ENCODE assay signal across 17 cellular contexts in the genomic region with DNA sequence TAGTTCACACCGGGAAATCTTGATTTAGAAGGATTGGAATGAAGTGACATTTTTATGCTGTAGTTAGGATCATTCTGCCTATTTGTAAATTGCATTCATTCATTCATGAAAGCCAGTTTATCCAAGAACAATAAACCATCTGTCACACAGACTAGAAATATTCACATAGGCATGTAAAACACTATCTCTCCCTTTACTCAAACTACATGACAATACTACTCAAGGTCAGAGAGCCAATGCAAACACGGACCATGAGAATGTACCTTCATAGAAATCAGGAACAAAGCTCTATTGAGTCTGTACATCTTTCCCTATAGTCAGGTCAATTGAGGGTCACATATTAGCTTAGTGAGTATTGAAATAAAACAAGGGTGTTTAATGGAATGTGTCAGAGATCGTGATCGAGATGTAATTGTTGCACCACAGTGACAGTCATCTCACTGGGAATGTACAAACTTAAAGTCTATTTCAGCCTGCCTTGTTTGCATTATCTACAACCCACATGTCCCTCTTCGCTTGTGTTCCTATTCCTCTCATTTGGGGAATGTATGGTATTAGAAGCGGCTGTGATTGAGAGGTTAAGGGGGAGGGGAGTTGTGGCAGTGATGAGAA.
A peak's percentile ranks its signal among the peaks of the same experiment; 100 is the strongest.
DNase-seq lines count a peak whose midpoint lies in the region; ATAC-seq, FAIRE-seq and TF ChIP-seq lines count a peak whose summit lies in the region.
"Had no signal": no experiment of that assay in that cellular context is flagged by ENCODE, and none has a peak within 500 bp of the region (broad histone marks: within the 10 kb centered on the region; RNA-seq: fewer than 3 reads in every experiment).

No MANE protein-coding gene starts in this region.

- H4K91ac ChIP-seq in H1 (replicated peaks; ENCODE audit: insufficient read length, low read length) (no peak overlapping the region), trophoblast cell (ENCODE audit: low read depth, low read length) (no peak overlapping the region)

- H3K27me3 ChIP-seq in H1 (replicated peaks in 1 of 4; ENCODE audit: control insufficient read depth in 3 of 4, extremely low read depth in 1 of 4, insufficient read depth in 3 of 4, low read length in 3 of 4) (no peaks in the 10 kb centered on the region), trophoblast cell (ENCODE audit: insufficient read depth, low read length) (no peaks in the 10 kb centered on the region)
- H3K27me3 ChIP-seq in CD8-positive, alpha-beta T cell (ENCODE audit: insufficient read depth, low read length) = no peaks in the 10 kb centered on the region
- no peaks in the 10 kb centered on the region for H3K27me3 ChIP-seq in effector memory CD4-positive, alpha-beta T cell (replicated peaks; ENCODE audit: control insufficient read depth, insufficient read depth, low read length, poor library complexity, severe bottlenecking)

- ATAC-seq in CD8-positive, alpha-beta T cell = no peak
- ATAC-seq in GM18502 (IDR thresholded peaks at IDR 0.05; ENCODE audit: poor library complexity, unreplicated experiment) = no peak
- ATAC-seq: activated CD8-positive, alpha-beta T cell treated with anti-CD3 and anti-CD28 coated beads for 36 hours had no signal

- no peak for TF ChIP-seq POLR2A in H1 (IDR thresholded peaks at IDR 0.05; ENCODE audit: control extremely low read depth in 1 of 2, low read depth in 2 of 2, low read length in 2 of 2)

- CTCF ChIA-PET in H1 (lab: Charles Lee; ENCODE audit: partially characterized antibody) = interaction anchor here (1.2 kb wide), 1 partner anchor 402 kb away, joined by 3 read pairs; no protein-coding TSS in a partner anchor
- CTCF ChIA-PET in CD8-positive, alpha-beta T cell (lab: Charles Lee) = no interaction called here

- H3K23ac ChIP-seq in H1 (ENCODE audit: insufficient read length) (no peak overlapping the region), trophoblast cell (ENCODE audit: low read length) (no peak overlapping the region)

- H3K4me3 ChIP-seq in H1 (ENCODE audit: extremely low read depth in 1 of 4, insufficient read depth in 2 of 4, low read depth in 3 of 4, low read length in 4 of 4) = no peak overlapping the region
- no peak overlapping the region for H3K4me3 ChIP-seq in trophoblast cell (ENCODE audit: low read depth, low read length)
- H3K4me3 ChIP-seq in CD8-positive, alpha-beta T cell (ENCODE audit: low read depth, low read length) = no peak overlapping the region
- H3K4me3 ChIP-seq in effector memory CD4-positive, alpha-beta T cell (ENCODE audit: insufficient read depth, low read depth, low read length, poor library complexity, severe bottlenecking) = no peak overlapping the region
- H3K4me3 ChIP-seq: smooth muscle cell had no signal

- H2AK5ac ChIP-seq in H1 (ENCODE audit: low read depth, low read length) (0 out of 2 replicates have a peak overlapping the region, but pooled peaks have one; percentile 4), trophoblast cell (ENCODE audit: low read length) (no peak overlapping the region)

- H2BK120ac ChIP-seq in H1 (replicated peaks; ENCODE audit: low read depth, low read length) (no peak overlapping the region), trophoblast cell (ENCODE audit: insufficient read depth, low read length, poor library complexity) (no peak overlapping the region)

- H3K9ac ChIP-seq in H1 (replicated peaks in 1 of 4; ENCODE audit: extremely low read depth in 1 of 4, low read depth in 3 of 4, low read length in 3 of 4) (no peak overlapping the region), trophoblast cell (ENCODE audit: low read length) (no peak overlapping the region)

- no peaks in the 10 kb centered on the region for H3K23me2 ChIP-seq in H1 (ENCODE audit: low read depth, low read length)

- H3K36me3 ChIP-seq in H1 (ENCODE audit: control insufficient read depth in 2 of 4, insufficient read depth in 4 of 4, low read length in 3 of 4) (no peaks in the 10 kb centered on the region), trophoblast cell (ENCODE audit: control insufficient read depth in 1 of 2, insufficient read depth in 2 of 2, low read length in 2 of 2) (no peaks in the 10 kb centered on the region)
- H3K36me3 ChIP-seq in CD8-positive, alpha-beta T cell (ENCODE audit: insufficient read depth, low read length) = no peaks in the 10 kb centered on the region
- H3K36me3 ChIP-seq in effector memory CD4-positive, alpha-beta T cell (ENCODE audit: control insufficient read depth, insufficient read depth, low read length) = no peaks in the 10 kb centered on the region

- H3K4me1 ChIP-seq in H1 (replicated peaks in 1 of 4; ENCODE audit: control insufficient read depth in 3 of 4, insufficient read depth in 4 of 4, low read length in 3 of 4) = peaks cover 0 to 5% (median 0%) of the 10 kb centered on the region in 4 experiments; a peak in 1 of 7 replicates
- peaks cover 8 to 14% of the 10 kb centered on the region in 2 experiments for H3K4me1 ChIP-seq in trophoblast cell (ENCODE audit: control insufficient read depth in 1 of 2, insufficient read depth in 2 of 2, low read length in 2 of 2)
- H3K4me1 ChIP-seq in CD8-positive, alpha-beta T cell (ENCODE audit: insufficient read depth, low read length) = peaks cover 19% of the 10 kb centered on the region
- no peaks in the 10 kb centered on the region for H3K4me1 ChIP-seq in effector memory CD4-positive, alpha-beta T cell (ENCODE audit: control insufficient read depth, insufficient read depth, low read length, poor library complexity, severe bottlenecking)

- H3K79me1 ChIP-seq in H1 (ENCODE audit: low read depth, low read length) = no peaks in the 10 kb centered on the region
- peaks cover 14% of the 10 kb centered on the region for H3K79me1 ChIP-seq in trophoblast cell (ENCODE audit: low read length)

- no peak for FAIRE-seq in H1 (lab: Jason Lieb, UNC)
- FAIRE-seq: D721Med, endometrium had no signal

- no peak for TF ChIP-seq CTCF in H1 (IDR thresholded peaks at IDR 0.05; ENCODE audit: control extremely low read depth in 1 of 3, insufficient read depth in 1 of 3, low read depth in 1 of 3, low read length in 3 of 3)
- TF ChIP-seq CTCF in CD8-positive, alpha-beta T cell (IDR thresholded peaks at IDR 0.05) = no peak

- H4K8ac ChIP-seq in H1 (ENCODE audit: extremely low read depth, insufficient read depth, low read length) = no peak overlapping the region
- no peak overlapping the region for H4K8ac ChIP-seq in trophoblast cell (ENCODE audit: low read depth, low read length)

- H3K36me3 Mint-ChIP-seq in CD8-positive, alpha-beta T cell = peaks cover 9% of the 10 kb centered on the region
- H3K36me3 Mint-ChIP-seq: IgD-negative memory B cell had no signal

- H2BK5ac ChIP-seq in H1 (ENCODE audit: low read depth, low read length) (no peak overlapping the region; the same call in 1 of the 2 replicates), trophoblast cell (ENCODE audit: low read depth, low read length, poor library complexity) (no peak overlapping the region)

- intact Hi-C loops in CD8-positive, alpha-beta T cell (cut with DNase I, micrococcal nuclease) = no loop called here

- no peaks in the 10 kb centered on the region for H3K27me3 Mint-ChIP-seq in CD8-positive, alpha-beta T cell (ENCODE audit: low read depth)
- H3K27me3 Mint-ChIP-seq: activated CD8-positive, alpha-beta T cell treated with anti-CD3 and anti-CD28 coated beads for 36 hours had no signal

- no peaks in the 10 kb centered on the region for H3K9me3 ChIP-seq in H1 (ENCODE audit: insufficient read depth in 2 of 2, low read depth in 1 of 2, low read length in 1 of 2)
- no peaks in the 10 kb centered on the region for H3K9me3 ChIP-seq in trophoblast cell (ENCODE audit: insufficient read depth, low read depth, low read length)
- H3K9me3 ChIP-seq in CD8-positive, alpha-beta T cell (ENCODE audit: low read length) = peaks cover 10% of the 10 kb centered on the region
- no peaks in the 10 kb centered on the region for H3K9me3 ChIP-seq in effector memory CD4-positive, alpha-beta T cell (ENCODE audit: control insufficient read depth, low read length)

- H4K20me1 ChIP-seq in H1 (replicated peaks in 1 of 2; ENCODE audit: control insufficient read depth in 1 of 2, insufficient read depth in 2 of 2, low read length in 2 of 2) = no peaks in the 10 kb centered on the region

- H3K18ac ChIP-seq in H1 (ENCODE audit: extremely low read depth, low read length) = no peak overlapping the region
- H3K18ac ChIP-seq in trophoblast cell (ENCODE audit: low read length) = no peak overlapping the region

- POLR2A ChIA-PET in H1 (lab: Charles Lee; ENCODE audit: partially characterized antibody) = no interaction called here
- POLR2A ChIA-PET in CD8-positive, alpha-beta T cell (lab: Charles Lee) = no interaction called here

- H2BK12ac ChIP-seq in H1 (ENCODE audit: low read depth, low read length) = no peak overlapping the region; the same call in 1 of the 2 replicates
- no peak overlapping the region for H2BK12ac ChIP-seq in trophoblast cell (ENCODE audit: low read length)

- H3K27ac ChIP-seq in H1 (ENCODE audit: low read depth, low read length) (no peak overlapping the region), trophoblast cell (ENCODE audit: low read depth, low read length) (no peak overlapping the region)
- no peak overlapping the region for H3K27ac ChIP-seq in CD8-positive, alpha-beta T cell (ENCODE audit: low read depth, low read length)
- H3K27ac ChIP-seq in effector memory CD4-positive, alpha-beta T cell (ENCODE audit: insufficient read depth, low read length, poor library complexity, severe bottlenecking) = no peak overlapping the region

- no peak overlapping the region for H3K4me3 Mint-ChIP-seq in CD8-positive, alpha-beta T cell
- H3K4me3 Mint-ChIP-seq: activated CD8-positive, alpha-beta T cell treated with anti-CD3 and anti-CD28 coated beads for 36 hours; IgD-negative memory B cell had no signal

- H3K79me2 ChIP-seq in H1 (ENCODE audit: control insufficient read depth in 1 of 2, insufficient read depth in 2 of 2, low read length in 2 of 2) (no peaks in the 10 kb centered on the region), trophoblast cell (ENCODE audit: control insufficient read depth, insufficient read depth, low read length, poor library complexity) (no peaks in the 10 kb centered on the region)

- H2AFZ ChIP-seq in H1 (ENCODE audit: low read length) (no peak overlapping the region), trophoblast cell (ENCODE audit: insufficient read depth, low read length, poor library complexity) (no peak overlapping the region)

- no peak overlapping the region for H3K4ac ChIP-seq in H1 (replicated peaks; ENCODE audit: insufficient read length, low read depth, low read length)
- no peak overlapping the region for H3K4ac ChIP-seq in trophoblast cell (ENCODE audit: low read depth, low read length)

- no peak overlapping the region for H4K5ac ChIP-seq in H1 (ENCODE audit: insufficient read length, low read depth, low read length)

- H3K4me1 Mint-ChIP-seq in CD8-positive, alpha-beta T cell (ENCODE audit: low read depth) = peaks cover 25% of the 10 kb centered on the region

- TF ChIP-seq RAD21 in H1 (IDR thresholded peaks at IDR 0.05 in 1 of 2, conservative IDR thresholded peaks at IDR 0.05 in 1 of 2; ENCODE audit: low read depth in 2 of 2, low read length in 2 of 2) = no peak

- DNase-seq in AG20443 (ENCODE audit: low spot score) (peak; percentile 19), MV-4-11 (lab: John Stamatoyannopoulos, UW) (peak; percentile 17), H1 (ENCODE audit: low read depth in 1 of 2, low spot score in 2 of 2) (no peak), trophoblast cell (peak; percentile 77 to 85), D341Med (ENCODE audit: low spot score) (no peak)
- no peak for DNase-seq in CD8-positive, alpha-beta T cell
- DNase-seq in effector memory CD4-positive, alpha-beta T cell = no peak
- DNase-seq: activated CD8-positive, alpha-beta T cell treated with anti-CD3 and anti-CD28 coated beads for 36 hours; hippocampal formation; NCI-H526 treated with DMSO at 0.1 percent for 48 hours; T-helper 9 cell had no signal

- no peak overlapping the region for H3K56ac ChIP-seq in H1 (replicated peaks; ENCODE audit: insufficient read length, low read depth, low read length)

- 87% methylated on average over 6 of the region's 6 CpGs; no CpG with 5 or more reads in 1 of the 2 experiments for WGBS in H1 (ENCODE audit: extremely low coverage in 1 of 2, insufficient coverage in 1 of 2, insufficient read length in 1 of 2, insufficient replicate concordance in 2 of 2, low coverage in 1 of 2, low lambda C conversion rate in 2 of 2, missing lambda C conversion rate in 1 of 2), 2 experiments
- no CpG with 5 or more reads among the region's 6 CpGs for WGBS in trophoblast cell (ENCODE audit: extremely low coverage, insufficient coverage, insufficient read length)

- peaks cover 17% of the 10 kb centered on the region for H3K9me3 Mint-ChIP-seq in CD8-positive, alpha-beta T cell

- no peak overlapping the region for H2BK15ac ChIP-seq in H1 (ENCODE audit: low read length)

- H3K4me2 ChIP-seq in H1 (ENCODE audit: insufficient read depth in 1 of 2, low read depth in 2 of 2, low read length in 2 of 2) (no peak overlapping the region), trophoblast cell (ENCODE audit: low read length) (no peak overlapping the region)

- H3K27ac Mint-ChIP-seq in CD8-positive, alpha-beta T cell = no peak overlapping the region
- H3K27ac Mint-ChIP-seq: activated CD8-positive, alpha-beta T cell treated with anti-CD3 and anti-CD28 coated beads for 36 hours; activated T-helper 2 cell treated with anti-CD3 and anti-CD28 coated beads, Interferon-gamma antibody, Interleukin-2, Interleukin-4, amounts not matched to agents 10 μg/mL and 5 μg/mL and 100 μg/mL, durations not matched to agents 14 hours and 24 hours and 36 hours had no signal

- TF ChIP-seq EP300 in H1 (IDR thresholded peaks at IDR 0.05; ENCODE audit: borderline replicate concordance in 1 of 2, low read depth in 2 of 2, low read length in 2 of 2) = no peak

- no peak overlapping the region for H3K14ac ChIP-seq in H1 (ENCODE audit: insufficient read length)
- no peak overlapping the region for H3K14ac ChIP-seq in trophoblast cell (ENCODE audit: low read length)

- no peak overlapping the region for H4K12ac ChIP-seq in trophoblast cell (ENCODE audit: low read depth, low read length)

- H2BK20ac ChIP-seq in H1 (ENCODE audit: low read length) = no peak overlapping the region

Comparison
In these comparisons a context has a peak if more than half of its experiments do, and no peak if none do; other contexts are left out.
1. DNase-seq: peak in AG20443 (single experiment), MV-4-11 (single experiment) and trophoblast cell (2 of 2); none in H1 (0 of 2), CD8-positive, alpha-beta T cell (0 of 7), D341Med (single experiment) and effector memory CD4-positive, alpha-beta T cell (0 of 3).